9 cellular contexts compared by ENCODE assay signal in genomic region chr3:172315401-172316091, GRCh38.
DNase-seq lines count a peak whose midpoint lies in the region; ATAC-seq and TF ChIP-seq lines count a peak whose summit lies in the region.
"Had no signal": no experiment of that assay in that cellular context is flagged by ENCODE, and none has a peak within 500 bp of the region (broad histone marks: within the 10 kb centered on the region; RNA-seq: fewer than 3 reads in every experiment).

No MANE protein-coding gene starts in this region.

- H3K36me3 ChIP-seq in A673 (ENCODE audit: insufficient read depth, low read length, poor library complexity, severe bottlenecking) = peaks cover 4% of the 10 kb centered on the region
- peaks cover 55% of the 10 kb centered on the region for H3K36me3 ChIP-seq in HUES48 (ENCODE audit: control insufficient read depth, insufficient read depth, low read length)

- H3K9ac ChIP-seq in HUES48 (ENCODE audit: low read depth, low read length) = no peak overlapping the region

- H3K27ac ChIP-seq in A673 (ENCODE audit: low read depth, low read length, poor library complexity, severe bottlenecking) (no peak overlapping the region), HUES48 (ENCODE audit: low read depth, low read length) (peak overlapping the region; percentile 56)

- ATAC-seq in left lobe of liver (peak; percentile 20), HG03571 (IDR thresholded peaks at IDR 0.05; ENCODE audit: unreplicated experiment) (no peak)

- DNase-seq in A673 (ENCODE audit: low spot score) (peak; percentile 52), astrocyte of the hippocampus (ENCODE audit: low read depth, low spot score) (peak; percentile 53), left lobe of liver (ENCODE audit: low spot score) (no peak), NCI-H187 (lab: John Stamatoyannopoulos, UW) (no peak), NCI-H524 treated with DMSO at 0.1 percent for 48 hours (lab: John Stamatoyannopoulos, UW) (no peak), T-helper 1 cell (no peak)
- DNase-seq: DND-41 had no signal

- no TSS peak for BruUV-seq in A673 (replicated peaks; lab: Mats Ljungman, UMichigan)

- POLR2A ChIA-PET in A673 (lab: Charles Lee; ENCODE audit: low non-redundant PET) = no interaction called here

- CTCF ChIA-PET in A673 (lab: Charles Lee) = interaction anchor here (0.9 kb wide), 1 partner anchor 17 kb away, joined by 7 read pairs; no protein-coding TSS in a partner anchor

- H3K4me1 ChIP-seq in A673 (ENCODE audit: insufficient read depth, low read length, poor library complexity, severe bottlenecking) = peaks cover 24% of the 10 kb centered on the region
- peaks cover 4% of the 10 kb centered on the region; the same call in 1 of the 2 replicates for H3K4me1 ChIP-seq in HUES48 (ENCODE audit: control insufficient read depth, insufficient read depth, low read length)

- H3K27me3 ChIP-seq in A673 (replicated peaks; ENCODE audit: insufficient read depth, low read depth, low read length, poor library complexity) (no peaks in the 10 kb centered on the region), HUES48 (ENCODE audit: control insufficient read depth, insufficient read depth, low read length) (no peaks in the 10 kb centered on the region)

- H3K4me3 ChIP-seq in A673 (ENCODE audit: low read depth, low read length, poor library complexity, severe bottlenecking) (no peak overlapping the region), HUES48 (ENCODE audit: low read depth, low read length) (no peak overlapping the region)

- H3K9me3 ChIP-seq in A673 (ENCODE audit: low read depth, low read length, poor library complexity, severe bottlenecking) (no peaks in the 10 kb centered on the region), HUES48 (ENCODE audit: control insufficient read depth, insufficient read depth, low read length) (no peaks in the 10 kb centered on the region)

- intact Hi-C loops in A673 (cut with micrococcal nuclease; ENCODE audit: unreplicated experiment) = no loop called here

- TF ChIP-seq CTCF in A673 (conservative IDR thresholded peaks at IDR 0.05; ENCODE audit: low read depth, low read length) = no peak

Comparison
In these comparisons a context has a peak if more than half of its experiments do, and no peak if none do; other contexts are left out.
1. DNase-seq: peak in A673 (single experiment) and astrocyte of the hippocampus (single experiment); none in left lobe of liver (single experiment), NCI-H187 (0 of 2), NCI-H524 treated with DMSO at 0.1 percent for 48 hours (single experiment) and T-helper 1 cell (0 of 5).